10 cellular contexts compared by ENCODE assay signal in the genomic region with DNA sequence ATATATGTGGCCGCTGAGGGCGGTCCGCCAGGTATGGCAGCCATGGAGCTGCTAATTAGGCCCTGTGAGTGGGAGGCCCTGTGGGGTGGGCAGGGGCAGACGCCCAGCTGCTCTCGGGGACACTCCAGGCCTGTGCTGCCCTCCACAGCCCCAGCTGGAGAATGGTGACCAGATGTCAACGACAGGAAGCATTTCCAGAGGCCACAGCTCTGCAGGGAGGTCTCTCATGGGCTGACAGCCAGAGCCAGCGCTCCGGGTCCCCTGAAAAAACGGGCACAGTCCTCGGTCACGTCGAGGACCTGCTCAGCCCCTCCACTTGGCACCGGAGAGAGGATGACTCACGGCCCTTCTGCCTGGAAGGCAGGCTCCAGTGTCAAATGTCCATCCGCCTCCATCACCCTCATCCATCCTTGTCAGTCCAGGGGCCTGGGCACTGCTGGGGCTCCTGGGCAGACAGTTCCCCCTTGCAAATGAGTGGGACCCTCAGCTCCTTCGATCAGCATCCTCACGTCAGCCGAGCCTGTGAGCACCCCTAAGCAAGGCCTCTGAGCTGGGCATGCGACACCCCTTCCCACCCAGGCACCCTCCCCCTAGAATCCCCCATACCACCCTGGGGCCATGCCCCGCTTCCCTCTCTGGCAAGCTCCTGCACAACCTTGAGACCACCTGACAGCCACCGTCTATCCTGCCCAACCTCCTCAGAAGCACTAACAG. TPM values are rescaled to one million over a fixed set of nuclear protein-coding genes. Genes with fewer than 3 reads are reported as not detected.
DNase-seq lines count a peak whose midpoint lies in the region; ATAC-seq, FAIRE-seq and TF ChIP-seq lines count a peak whose summit lies in the region.
"Had no signal": no experiment of that assay in that cellular context is flagged by ENCODE, and none has a peak within 500 bp of the region (broad histone marks: within the 10 kb centered on the region; RNA-seq: fewer than 3 reads in every experiment).

No MANE protein-coding gene starts in this region.

- 95% methylated on average over 21 of the region's 21 CpGs; no CpG with 5 or more reads in 1 of the 2 experiments for WGBS in H1 (ENCODE audit: extremely low coverage in 1 of 2, insufficient coverage in 1 of 2, insufficient read length in 1 of 2, insufficient replicate concordance in 2 of 2, low coverage in 1 of 2, low lambda C conversion rate in 2 of 2, missing lambda C conversion rate in 1 of 2), 2 experiments

- peaks cover 11% of the 10 kb centered on the region for H3K23me2 ChIP-seq in H1 (ENCODE audit: low read depth, low read length)

- peaks cover 46% of the 10 kb centered on the region for H3K4me1 ChIP-seq in OCI-LY7 (ENCODE audit: insufficient read depth, low read length, poor library complexity, severe bottlenecking)
- peaks cover 0 to 20% (median 16%) of the 10 kb centered on the region in 4 experiments; a peak in 6 of 7 replicates for H3K4me1 ChIP-seq in H1 (replicated peaks in 1 of 4; ENCODE audit: control insufficient read depth in 3 of 4, insufficient read depth in 4 of 4, low read length in 3 of 4)

- H3K79me1 ChIP-seq in H1 (ENCODE audit: low read depth, low read length): peaks cover 12% of the 10 kb centered on the region

- CTCF ChIA-PET in OCI-LY7 (lab: Charles Lee; ENCODE audit: unreplicated experiment): interaction anchor here (0.5 to 2.0 kb wide), 2 partner anchors 29 to 58 kb away, joined by 3 to 6 read pairs; no protein-coding TSS in a partner anchor
- CTCF ChIA-PET in H1 (lab: Charles Lee; ENCODE audit: partially characterized antibody): interaction anchor here (0.6 to 5.1 kb wide), 15 partner anchors 10 to 385 kb away, joined by 3 to 54 read pairs (median 5); no protein-coding TSS in a partner anchor

- H4K8ac ChIP-seq in H1 (ENCODE audit: extremely low read depth, insufficient read depth, low read length): no peak overlapping the region

- H3K4me3 ChIP-seq in OCI-LY7 (ENCODE audit: low read depth, low read length, poor library complexity, severe bottlenecking) (peak overlapping the region; percentile 75), H1 (ENCODE audit: extremely low read depth in 1 of 4, insufficient read depth in 2 of 4, low read depth in 3 of 4, low read length in 4 of 4) (peak overlapping the region in 3 of 4 experiments; percentile 57 to 71 (median 67); a peak in 5 of 8 replicates), skeletal muscle cell (ENCODE audit: low read depth, low read length) (peak overlapping the region; percentile 60)

- BruUV-seq in OCI-LY7 (replicated peaks; lab: Mats Ljungman, UMichigan): TSS peak; percentile 43

- peak overlapping the region in 1 of 4 experiments; percentile 60; a peak in 2 of 7 replicates for H3K9ac ChIP-seq in H1 (replicated peaks in 1 of 4; ENCODE audit: extremely low read depth in 1 of 4, low read depth in 3 of 4, low read length in 3 of 4)

- 0 out of 4 replicates have a peak, but pooled peaks of 1 of the 2 experiments have one; percentile 5 for TF ChIP-seq RAD21 in H1 (IDR thresholded peaks at IDR 0.05 in 1 of 2, conservative IDR thresholded peaks at IDR 0.05 in 1 of 2; ENCODE audit: low read depth in 2 of 2, low read length in 2 of 2)

- H4K5ac ChIP-seq in H1 (ENCODE audit: insufficient read length, low read depth, low read length): no peak overlapping the region

- peak overlapping the region; percentile 81 for H3K4me2 ChIP-seq in OCI-LY7 (ENCODE audit: low read length)
- H3K4me2 ChIP-seq in H1 (ENCODE audit: insufficient read depth in 1 of 2, low read depth in 2 of 2, low read length in 2 of 2): peak overlapping the region; percentile 73 to 74; a peak in 3 of 4 replicates

- 0 out of 2 replicates have a peak overlapping the region, but pooled peaks have one; percentile 15 for H2BK20ac ChIP-seq in H1 (ENCODE audit: low read length)

- POLR2A ChIA-PET in OCI-LY7 (lab: Charles Lee) (interaction anchor here (0.6 to 2.5 kb wide), 6 partner anchors 9 to 367 kb away, joined by 4 to 8 read pairs (median 4); no protein-coding TSS in a partner anchor), H1 (lab: Charles Lee; ENCODE audit: partially characterized antibody) (interaction anchor here (0.6 to 3.3 kb wide), 8 partner anchors 12 to 465 kb away, joined by 3 to 38 read pairs (median 4); no protein-coding TSS in a partner anchor)

- no peak overlapping the region for H2BK5ac ChIP-seq in H1 (ENCODE audit: low read depth, low read length)

- DNase-seq in DMS53 (lab: John Stamatoyannopoulos, UW) (peak; percentile 34), DMS53 treated with DMSO at 0.1 percent for 48 hours (lab: John Stamatoyannopoulos, UW; ENCODE audit: unreplicated experiment) (no peak), OCI-LY7 (ENCODE audit: low spot score) (no peak), H1 (ENCODE audit: low read depth in 1 of 2, low spot score in 2 of 2) (no peak), skeletal muscle cell (ENCODE audit: low read depth) (no peak), GM19238 (ENCODE audit: insufficient read length, low spot score) (no peak)
- no peak for DNase-seq in activated effector memory CD4-positive, alpha-beta T cell treated with anti-CD3 and anti-CD28 coated beads, Interleukin-2, amount 50 U/mL, for 16 hours

- H3K9me3 ChIP-seq in OCI-LY7 (ENCODE audit: low read length): no peaks in the 10 kb centered on the region
- no peaks in the 10 kb centered on the region for H3K9me3 ChIP-seq in H1 (ENCODE audit: insufficient read depth in 2 of 2, low read depth in 1 of 2, low read length in 1 of 2)
- H3K9me3 ChIP-seq: pancreas had no signal

- H4K20me1 ChIP-seq in OCI-LY7 (ENCODE audit: insufficient read depth, low read length): peaks cover 20% of the 10 kb centered on the region
- peaks cover 2 to 10% of the 10 kb centered on the region in 2 experiments for H4K20me1 ChIP-seq in H1 (replicated peaks in 1 of 2; ENCODE audit: control insufficient read depth in 1 of 2, insufficient read depth in 2 of 2, low read length in 2 of 2)

- ATAC-seq in GM21381 (IDR thresholded peaks at IDR 0.05; ENCODE audit: unreplicated experiment): no peak

- H2AK5ac ChIP-seq in H1 (ENCODE audit: low read depth, low read length): peak overlapping the region; percentile 96; the same call in 1 of the 2 replicates

- H3K79me2 ChIP-seq in OCI-LY7 (ENCODE audit: insufficient read depth, low read depth, low read length): peaks cover 50% of the 10 kb centered on the region; the same call in 1 of the 2 replicates
- peaks cover 0 to 42% of the 10 kb centered on the region in 2 experiments; a peak in 1 of 4 replicates for H3K79me2 ChIP-seq in H1 (ENCODE audit: control insufficient read depth in 1 of 2, insufficient read depth in 2 of 2, low read length in 2 of 2)

- no peaks in the 10 kb centered on the region for H3K27me3 ChIP-seq in H1 (replicated peaks in 1 of 4; ENCODE audit: control insufficient read depth in 3 of 4, extremely low read depth in 1 of 4, insufficient read depth in 3 of 4, low read length in 3 of 4)
- H3K27me3 ChIP-seq: pancreas had no signal

- 0 out of 2 replicates have a peak, but pooled peaks cover 5% of the 10 kb centered on the region for H3K36me3 ChIP-seq in OCI-LY7 (ENCODE audit: insufficient read depth, low read length)
- no peaks in the 10 kb centered on the region for H3K36me3 ChIP-seq in H1 (ENCODE audit: control insufficient read depth in 2 of 4, insufficient read depth in 4 of 4, low read length in 3 of 4)
- H3K36me3 ChIP-seq: pancreas had no signal

- H3K4ac ChIP-seq in H1 (replicated peaks; ENCODE audit: insufficient read length, low read depth, low read length): peak overlapping the region; percentile 36

- H2AFZ ChIP-seq in OCI-LY7 (ENCODE audit: low read length) (no peak overlapping the region), H1 (ENCODE audit: low read length) (no peak overlapping the region)

- H3K56ac ChIP-seq in H1 (replicated peaks; ENCODE audit: insufficient read length, low read depth, low read length): no peak overlapping the region

- no peak overlapping the region; the same call in none of the 2 replicates for H3K18ac ChIP-seq in H1 (ENCODE audit: extremely low read depth, low read length)

- FAIRE-seq in H1 (lab: Jason Lieb, UNC): no peak
- FAIRE-seq: A204.1, pancreas had no signal

- H2BK12ac ChIP-seq in H1 (ENCODE audit: low read depth, low read length): 0 out of 2 replicates have a peak overlapping the region, but pooled peaks have one; percentile 68

- intact Hi-C loops in OCI-LY7 (cut with micrococcal nuclease; ENCODE audit: unreplicated experiment): loop anchor here (1.0 to 10.0 kb wide), 3 partner anchors 30 to 295 kb away; a partner anchor contains a TSS

- no peak for TF ChIP-seq CTCF in OCI-LY7 (conservative IDR thresholded peaks at IDR 0.05; ENCODE audit: low read length)
- no peak for TF ChIP-seq CTCF in H1 (IDR thresholded peaks at IDR 0.05; ENCODE audit: control extremely low read depth in 1 of 3, insufficient read depth in 1 of 3, low read depth in 1 of 3, low read length in 3 of 3)

- 0 out of 2 replicates have a peak overlapping the region, but pooled peaks have one; percentile 61 for H2BK15ac ChIP-seq in H1 (ENCODE audit: low read length)

- peak overlapping the region; percentile 17 for H4K91ac ChIP-seq in H1 (replicated peaks; ENCODE audit: insufficient read length, low read length)

- no peak for TF ChIP-seq POLR2A in H1 (IDR thresholded peaks at IDR 0.05; ENCODE audit: control extremely low read depth in 1 of 2, low read depth in 2 of 2, low read length in 2 of 2)

- no peak for TF ChIP-seq EP300 in H1 (IDR thresholded peaks at IDR 0.05; ENCODE audit: borderline replicate concordance in 1 of 2, low read depth in 2 of 2, low read length in 2 of 2)

- H2BK120ac ChIP-seq in H1 (replicated peaks; ENCODE audit: low read depth, low read length): no peak overlapping the region

- H3K14ac ChIP-seq in H1 (ENCODE audit: insufficient read length): no peak overlapping the region

- H3K27ac ChIP-seq in OCI-LY7 (ENCODE audit: low read depth, low read length, poor library complexity, severe bottlenecking) (peak overlapping the region; percentile 79), H1 (ENCODE audit: low read depth, low read length) (no peak overlapping the region)

- H3K9me2 ChIP-seq in OCI-LY7 (ENCODE audit: insufficient read depth, low read length): no peaks in the 10 kb centered on the region

- H3K23ac ChIP-seq in H1 (ENCODE audit: insufficient read length): no peak overlapping the region

TF ChIP-seq in H1, 55 proteins besides CTCF, POLR2A, EP300 and RAD21 (continues in another document):
- no peak for TF ChIP-seq FOSL1 (IDR thresholded peaks at IDR 0.05; ENCODE audit: insufficient read depth, low read depth, low read length)
- no peak for TF ChIP-seq POU5F1 (IDR thresholded peaks at IDR 0.05; ENCODE audit: low read depth, low read length)

RNA-seq across cellular contexts. Expression of a gene that starts 1.9 kb away (rescaled TPM):
- total RNA-seq in OCI-LY7 (2014; rRNA removed; shearing (Covaris generic)): 59.9 and 87.8 TPM in 2 replicates
- 51.9 and 60.3 TPM in 2 replicates for total RNA-seq in OCI-LY7 (2022)
- 39.3 and 41.6 TPM in 2 replicates for total RNA-seq in H1 (2021; fragmentation: NEBNext Ultra II Directional; extraction: Animal tissue kit (Norgen Biotek cat#: 25700))
- 114 and 133 TPM in 2 replicates for polyA plus RNA-seq in H1 (2011; rRNA removed)
- polyA plus RNA-seq in H1 (2011; cell fraction: cytosol; rRNA removed): 90.6 TPM
- 66.4 TPM for polyA plus RNA-seq in H1 (2011; cell fraction: nucleus; rRNA removed)
- 33.0 to 44.6 TPM (median 43.2 TPM) in 4 replicates for polyA plus RNA-seq in H1 (2012, experiment 1 of 2)
- polyA plus RNA-seq in H1 (2012, experiment 2 of 2): 24.4 TPM
- polyA plus RNA-seq in H1 (2013, experiment 1 of 2): 52.8 TPM
- polyA plus RNA-seq in H1 (2013, experiment 2 of 2): 53.5 TPM
- 15.5 and 15.6 TPM in 2 replicates for polyA minus RNA-seq in H1 (2011; rRNA and poly(A)+ RNA removed)
- polyA minus RNA-seq in H1 (2011; cell fraction: cytosol; rRNA and poly(A)+ RNA removed): 29.1 TPM
- 14.9 TPM for polyA minus RNA-seq in H1 (2011; cell fraction: nucleus; rRNA and poly(A)+ RNA removed)
